ENCODE assay signal across 8 cellular contexts in the genomic region with DNA sequence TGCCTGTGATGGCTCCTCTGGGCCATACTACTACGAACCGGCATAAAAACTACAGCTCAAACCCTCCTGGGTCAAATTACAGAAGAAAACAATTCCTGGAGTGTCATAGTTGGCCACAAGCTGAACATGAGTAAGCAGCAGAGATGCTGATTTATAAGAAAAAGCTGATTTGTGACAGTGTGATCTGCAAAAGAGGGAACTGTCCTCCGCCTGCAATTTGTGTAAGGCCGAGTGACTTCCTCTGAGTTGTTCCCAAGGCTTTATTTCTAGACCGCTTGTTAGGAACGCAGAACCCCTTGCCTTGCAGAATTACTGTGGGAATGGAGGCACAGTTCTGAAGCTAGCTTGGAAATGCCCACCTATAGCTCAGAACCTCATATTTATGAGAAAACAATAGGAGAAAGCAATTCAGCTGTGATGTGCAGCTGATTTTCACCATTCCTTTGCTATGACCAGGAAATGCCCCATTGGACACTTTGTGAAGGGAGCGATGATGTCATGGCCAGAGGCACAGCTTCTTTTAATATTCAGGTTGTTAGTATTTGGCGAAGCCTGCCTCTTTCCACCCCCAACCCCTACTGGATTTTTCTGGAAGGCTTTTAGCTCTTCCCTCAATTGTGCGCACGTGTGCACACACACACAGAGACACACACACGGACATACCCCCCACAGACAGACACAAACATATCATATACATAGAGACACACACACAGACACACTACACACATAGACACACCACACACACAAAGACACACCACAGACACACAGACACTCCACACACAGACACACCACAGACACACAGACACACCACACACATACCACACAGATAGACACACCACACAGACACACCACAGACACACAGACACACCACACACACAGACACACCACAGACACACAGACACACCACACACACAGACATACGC. TPM values are rescaled to one million over a fixed set of nuclear protein-coding genes. Genes with fewer than 3 reads are reported as not detected.
DNase-seq lines count a peak whose midpoint lies in the region; ATAC-seq and TF ChIP-seq lines count a peak whose summit lies in the region.

No MANE protein-coding gene starts in this region.

- no peaks in the 10 kb centered on the region for H3K9me3 Mint-ChIP-seq in activated naive CD4-positive, alpha-beta T cell treated with anti-CD3 and anti-CD28 coated beads, Interleukin-2, amount 50 U/mL, for 24 hours
- H3K9me3 Mint-ChIP-seq in activated CD4-positive, alpha-beta memory T cell treated with anti-CD3 and anti-CD28 coated beads, Interleukin-2, amount 10 ng/mL, durations not matched to agents 7 days and 5 days = no peaks in the 10 kb centered on the region

- no peaks in the 10 kb centered on the region for H3K36me3 ChIP-seq in transverse colon

- H3K27me3 ChIP-seq in transverse colon = no peaks in the 10 kb centered on the region

- no peak overlapping the region for H3K4me3 ChIP-seq in transverse colon

- no peak for TF ChIP-seq EP300 in transverse colon (IDR thresholded peaks at IDR 0.05; ENCODE audit: low read depth)

- TF ChIP-seq POLR2A in transverse colon (IDR thresholded peaks at IDR 0.05) = no peak

- H3K27ac ChIP-seq in transverse colon = peak overlapping the region; percentile 54 to 73 (median 66)

- 75 to 80% methylated on average over 8 to 12 of the region's 12 CpGs for WGBS in transverse colon (ENCODE audit: low coverage in 1 of 2), 2 donors

- CTCF ChIA-PET in activated CD4-positive, alpha-beta memory T cell treated with anti-CD3 and anti-CD28 coated beads, Interleukin-2, amount 10 ng/mL, durations not matched to agents 7 days and 5 days (lab: Charles Lee) = interaction anchor here (0.8 to 2.7 kb wide), 13 partner anchors 9 to 254 kb away, joined by 3 to 16 read pairs (median 5); no protein-coding TSS in a partner anchor

- peaks cover 50% of the 10 kb centered on the region for H3K4me1 Mint-ChIP-seq in activated naive CD4-positive, alpha-beta T cell treated with anti-CD3 and anti-CD28 coated beads, Interleukin-2, amount 50 U/mL, for 24 hours
- H3K4me1 Mint-ChIP-seq in activated CD4-positive, alpha-beta memory T cell treated with anti-CD3 and anti-CD28 coated beads, Interleukin-2, amount 10 ng/mL, durations not matched to agents 7 days and 5 days = peaks cover 77% of the 10 kb centered on the region

- intact Hi-C loops in transverse colon (cut with DNase I; ENCODE audit: low total_unique reads) = no loop called here
- intact Hi-C loops in left colon (cut with DNase I, micrococcal nuclease) = no loop called here

- ATAC-seq in HG02588 (IDR thresholded peaks at IDR 0.05; ENCODE audit: unreplicated experiment) (no peak), left colon (no peak)

- no peaks in the 10 kb centered on the region for H3K27me3 Mint-ChIP-seq in activated naive CD4-positive, alpha-beta T cell treated with anti-CD3 and anti-CD28 coated beads, Interleukin-2, amount 50 U/mL, for 24 hours
- H3K27me3 Mint-ChIP-seq in activated CD4-positive, alpha-beta memory T cell treated with anti-CD3 and anti-CD28 coated beads, Interleukin-2, amount 10 ng/mL, durations not matched to agents 7 days and 5 days = no peaks in the 10 kb centered on the region

- no peaks in the 10 kb centered on the region for H3K36me3 Mint-ChIP-seq in activated naive CD4-positive, alpha-beta T cell treated with anti-CD3 and anti-CD28 coated beads, Interleukin-2, amount 50 U/mL, for 24 hours
- no peaks in the 10 kb centered on the region for H3K36me3 Mint-ChIP-seq in activated CD4-positive, alpha-beta memory T cell treated with anti-CD3 and anti-CD28 coated beads, Interleukin-2, amount 10 ng/mL, durations not matched to agents 7 days and 5 days (ENCODE audit: low read depth)

- peak overlapping the region; percentile 78 for H3K27ac Mint-ChIP-seq in activated naive CD4-positive, alpha-beta T cell treated with anti-CD3 and anti-CD28 coated beads, Interleukin-2, amount 50 U/mL, for 24 hours
- H3K27ac Mint-ChIP-seq in activated CD4-positive, alpha-beta memory T cell treated with anti-CD3 and anti-CD28 coated beads, Interleukin-2, amount 10 ng/mL, durations not matched to agents 7 days and 5 days = peak overlapping the region; percentile 90

- POLR2A ChIA-PET in activated CD4-positive, alpha-beta memory T cell treated with anti-CD3 and anti-CD28 coated beads, Interleukin-2, amount 10 ng/mL, durations not matched to agents 7 days and 5 days (lab: Charles Lee) = interaction anchor here (0.6 to 13.6 kb wide), 12 partner anchors 13 to 122 kb away, joined by 3 to 322 read pairs (median 4); a partner anchor contains a TSS

- TF ChIP-seq CTCF in transverse colon (IDR thresholded peaks at IDR 0.05) = no peak

- H3K9me3 ChIP-seq in transverse colon = no peaks in the 10 kb centered on the region

- in situ Hi-C loops in transverse colon (cut with MboI; ENCODE audit: low pct_ligation_motif_present in 1 of 4, low pct_unique_long_range_greater_than_20kb in 1 of 4, low sequenced_read_pairs in 3 of 4) = loop anchor here in 2 of 4 donors (10.0 to 25.0 kb wide), 2 partner anchors 99 to 101 kb away; a partner anchor contains a TSS

- H3K4me3 Mint-ChIP-seq in activated naive CD4-positive, alpha-beta T cell treated with anti-CD3 and anti-CD28 coated beads, Interleukin-2, amount 50 U/mL, for 24 hours = no peak overlapping the region
- no peak overlapping the region for H3K4me3 Mint-ChIP-seq in activated CD4-positive, alpha-beta memory T cell treated with anti-CD3 and anti-CD28 coated beads, Interleukin-2, amount 10 ng/mL, durations not matched to agents 7 days and 5 days

- peaks cover 12 to 25% (median 20%) of the 10 kb centered on the region in 4 donors for H3K4me1 ChIP-seq in transverse colon

- DNase-seq in activated naive CD4-positive, alpha-beta T cell treated with anti-CD3 and anti-CD28 coated beads, Interleukin-2, amount 50 U/mL, for 16 hours = no peak
- no peak for DNase-seq in activated CD4-positive, alpha-beta memory T cell treated with anti-CD3 and anti-CD28 coated beads, Interleukin-2, amount 10 ng/mL, durations not matched to agents 7 days and 5 days
- DNase-seq in hepatic stellate cell (ENCODE audit: low spot score) (peak; percentile 83), transverse colon (no peak), left colon (no peak), NCI-H524 treated with DMSO at 0.1 percent for 48 hours (lab: John Stamatoyannopoulos, UW) (no peak)

RNA-seq across cellular contexts. Expression of a gene that starts 47.6 kb away (rescaled TPM):
- total RNA-seq in activated CD4-positive, alpha-beta memory T cell treated with anti-CD3 and anti-CD28 coated beads, Interleukin-2, amount 10 ng/mL, durations not matched to agents 7 days and 5 days = 10 to 100 TPM; 41.6 to 43.9 TPM
- total RNA-seq in transverse colon (10 to 100 TPM; 12.1 to 40.3 (median 16.5) TPM), left colon (10 to 100 TPM; 13.8 to 19.8 TPM)
